In the genomic region with DNA sequence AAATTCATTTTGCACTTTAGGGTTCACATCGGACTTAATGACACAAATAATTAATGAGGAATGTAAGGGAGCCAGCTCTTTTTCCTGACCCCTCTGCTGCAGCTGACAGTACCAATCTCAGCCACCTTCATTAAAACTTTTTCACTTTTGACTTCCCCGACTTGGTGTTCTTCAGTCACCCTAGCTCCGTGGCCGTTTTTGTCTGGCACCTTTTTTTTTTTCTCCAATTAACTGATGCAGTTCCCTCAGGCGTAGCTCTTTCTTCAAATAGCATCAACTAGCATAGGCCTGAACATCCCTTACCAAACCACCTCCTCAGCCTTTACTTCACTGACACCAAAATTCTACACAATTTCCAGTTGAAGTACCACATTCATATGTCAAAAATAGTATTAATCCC, we compare ENCODE assay signal across 28 cellular contexts.
"Had no signal": no experiment of that assay in that cellular context is flagged by ENCODE, and none has a peak within 500 bp of the region (broad histone marks: within the 10 kb centered on the region; RNA-seq: fewer than 3 reads in every experiment).

No MANE protein-coding gene starts in this region.

- DNase-seq: colonic mucosa; cortex of kidney; dermis blood vessel endothelial cell; dorsolateral prefrontal cortex; effector CD4-positive, alpha-beta T cell; effector CD8-positive, alpha-beta T cell; effector memory CD4-positive, alpha-beta T cell; effector memory CD8-positive, alpha-beta T cell; endodermal cell; erythroblast; esophagus squamous epithelium; foreskin fibroblast; foreskin keratinocyte; foreskin melanocyte; gastrocnemius medialis; glutamatergic neuron; head of caudate nucleus; heart left ventricle; heart right ventricle had no signal

- H3K27ac ChIP-seq: colonic mucosa, coronary artery, dorsolateral prefrontal cortex, epithelial cell of prostate, esophagus muscularis mucosa, esophagus squamous epithelium, foreskin keratinocyte, gastrocnemius medialis, gastroesophageal sphincter, heart left ventricle, heart right ventricle had no signal

- H3K36me3 ChIP-seq: colonic mucosa, esophagus muscularis mucosa, esophagus squamous epithelium, gastrocnemius medialis, gastroesophageal sphincter, heart left ventricle, heart right ventricle had no signal

- H3K4me3 ChIP-seq: colonic mucosa, coronary artery, dorsolateral prefrontal cortex, esophagus muscularis mucosa, esophagus squamous epithelium, gastrocnemius medialis, gastroesophageal sphincter, heart left ventricle, heart right ventricle had no signal

- H3K27me3 ChIP-seq: colonic mucosa, dorsolateral prefrontal cortex, esophagus muscularis mucosa, esophagus squamous epithelium, foreskin keratinocyte, gastrocnemius medialis, gastroesophageal sphincter, heart left ventricle, heart right ventricle had no signal

- H3K9me3 ChIP-seq: colonic mucosa, esophagus muscularis mucosa, esophagus squamous epithelium, gastrocnemius medialis, gastroesophageal sphincter, heart left ventricle, heart right ventricle had no signal

- ATAC-seq: effector memory CD8-positive, alpha-beta T cell; esophagus mucosa; foreskin keratinocyte; gastrocnemius medialis; gastroesophageal sphincter; heart left ventricle; heart right ventricle had no signal

- H3K4me1 ChIP-seq: colonic mucosa, esophagus squamous epithelium, foreskin keratinocyte, gastrocnemius medialis, heart left ventricle, heart right ventricle had no signal

- FAIRE-seq: colon, endometrium, endothelial cell of umbilical vein, frontal cortex had no signal
